In the genomic region with DNA sequence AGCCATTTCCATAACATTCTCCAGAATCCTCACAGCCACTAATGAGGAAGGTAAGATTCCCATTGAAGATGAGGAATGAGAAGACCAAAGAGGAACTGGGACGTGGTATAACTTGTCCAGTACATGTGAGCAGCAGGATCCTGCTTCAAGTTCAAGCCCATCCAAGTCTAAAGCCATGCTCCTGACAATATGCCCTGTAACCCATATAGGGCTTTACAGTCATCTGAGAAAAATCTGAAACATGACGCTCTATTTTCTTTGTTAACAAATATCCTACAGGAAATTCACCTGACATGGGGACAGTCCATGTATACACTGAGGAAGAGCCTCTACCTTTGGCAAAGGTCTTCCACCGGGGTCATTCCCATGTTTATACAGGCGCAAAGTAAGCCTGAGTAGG, we compare ENCODE assay signal across 19 cellular contexts. TPM values are rescaled to one million over a fixed set of nuclear protein-coding genes. Genes with fewer than 3 reads are reported as not detected.
DNase-seq lines count a peak whose midpoint lies in the region; ATAC-seq and TF ChIP-seq lines count a peak whose summit lies in the region.
"Had no signal": no experiment of that assay in that cellular context is flagged by ENCODE, and none has a peak within 500 bp of the region (broad histone marks: within the 10 kb centered on the region; RNA-seq: fewer than 3 reads in every experiment).

No MANE protein-coding gene starts in this region.

- no peak overlapping the region for H4K8ac ChIP-seq in neuronal stem cell (ENCODE audit: low read depth, low read length)

- no peak overlapping the region for H2BK120ac ChIP-seq in neuronal stem cell (ENCODE audit: low read depth, low read length)

- H2AFZ ChIP-seq in PC-3 (ENCODE audit: low read length): peak overlapping the region; percentile 9; the same call in 1 of the 2 replicates
- peak overlapping the region; percentile 15 for H2AFZ ChIP-seq in neuronal stem cell (ENCODE audit: low read length)

- H2BK5ac ChIP-seq in neuronal stem cell (ENCODE audit: low read length): no peak overlapping the region

- BruUV-seq in PC-3 (replicated peaks; lab: Mats Ljungman, UMichigan): no TSS peak

- no peaks in the 10 kb centered on the region for H3K9me3 Mint-ChIP-seq in activated CD4-positive, alpha-beta T cell treated with anti-CD3 and anti-CD28 coated beads, Interleukin-2, amount 10 ng/mL, durations not matched to agents 7 days and 5 days
- H3K9me3 Mint-ChIP-seq: CD8-positive, alpha-beta T cell had no signal

- no peak for DNase-seq in activated CD4-positive, alpha-beta T cell treated with anti-CD3 and anti-CD28 coated beads, Interleukin-2, amount 10 ng/mL, durations not matched to agents 7 days and 5 days
- no peak for DNase-seq in activated CD4-positive, alpha-beta T cell treated with anti-CD3 and anti-CD28 coated beads, Interleukin-2, amount 50 U/mL, for 48 hours
- peak; percentile 74 for DNase-seq in PC-3
- peak; percentile 89 to 93 for DNase-seq in foreskin keratinocyte
- DNase-seq in neuronal stem cell (ENCODE audit: low spot score): no peak
- no peak for DNase-seq in C1 segment of cervical spinal cord (lab: John Stamatoyannopoulos, UW)
- DNase-seq in OCI-M1 (lab: John Stamatoyannopoulos, UW): no peak
- DNase-seq: 8988T; BE2C; CD8-positive, alpha-beta T cell; DMS79; KG1; NCI-H1417 treated with DMSO at 0.1 percent for 48 hours; NCI-H187 treated with DMSO at 0.1 percent for 48 hours; NCI-H226; NCI-H524; NCI-H82 had no signal

- H3K27ac ChIP-seq in PC-3 (ENCODE audit: low read length) (peak overlapping the region; percentile 33), foreskin keratinocyte (no peak overlapping the region), neuronal stem cell (replicated peaks; ENCODE audit: low read length) (no peak overlapping the region)
- H3K27ac ChIP-seq: SJSA1 had no signal

- H4K91ac ChIP-seq in neuronal stem cell (ENCODE audit: low read depth, low read length, poor library complexity): no peak overlapping the region

- POLR2A ChIA-PET in activated CD4-positive, alpha-beta T cell treated with anti-CD3 and anti-CD28 coated beads, Interleukin-2, amount 10 ng/mL, durations not matched to agents 7 days and 5 days (lab: Charles Lee): no interaction called here
- POLR2A ChIA-PET in PC-3 (lab: Charles Lee; ENCODE audit: unreplicated experiment): interaction anchor here (0.7 kb wide), 1 partner anchor 116 kb away, joined by 5 read pairs; no protein-coding TSS in a partner anchor

- no peak overlapping the region for H3K4me3 Mint-ChIP-seq in activated CD4-positive, alpha-beta T cell treated with anti-CD3 and anti-CD28 coated beads, Interleukin-2, amount 10 ng/mL, durations not matched to agents 7 days and 5 days

- H4K20me1 ChIP-seq in PC-3 (ENCODE audit: low read length): no peaks in the 10 kb centered on the region

- H2AK5ac ChIP-seq in neuronal stem cell (ENCODE audit: low read depth, low read length): no peak overlapping the region

- H2BK15ac ChIP-seq in neuronal stem cell (ENCODE audit: low read length): no peak overlapping the region

- peaks cover 32% of the 10 kb centered on the region for H3K79me2 ChIP-seq in PC-3 (ENCODE audit: low read length)

- H3K4me1 Mint-ChIP-seq in activated CD4-positive, alpha-beta T cell treated with anti-CD3 and anti-CD28 coated beads, Interleukin-2, amount 10 ng/mL, durations not matched to agents 7 days and 5 days: peaks cover 39% of the 10 kb centered on the region

- H3K4ac ChIP-seq in neuronal stem cell (ENCODE audit: low read length): no peak overlapping the region

- no CpG with 5 or more reads among the region's 4 CpGs for WGBS in neuronal stem cell (ENCODE audit: extremely low coverage in 2 of 2, insufficient read length in 2 of 2, insufficient replicate concordance in 1 of 2), 2 donors

- peak overlapping the region; percentile 25 for H3K27ac Mint-ChIP-seq in activated CD4-positive, alpha-beta T cell treated with anti-CD3 and anti-CD28 coated beads, Interleukin-2, amount 10 ng/mL, durations not matched to agents 7 days and 5 days
- H3K27ac Mint-ChIP-seq: CD8-positive, alpha-beta T cell had no signal

- H3K4me3 ChIP-seq in PC-3 (ENCODE audit: low read length) (peak overlapping the region; percentile 27; the same call in 1 of the 2 replicates), neuronal stem cell (ENCODE audit: low read length in 2 of 2) (no peak overlapping the region)
- H3K4me3 ChIP-seq: SJSA1 had no signal

- H3K36me3 ChIP-seq in PC-3 (ENCODE audit: low read depth, low read length) (no peaks in the 10 kb centered on the region), neuronal stem cell (replicated peaks in 1 of 2; ENCODE audit: control insufficient read depth in 2 of 2, insufficient read depth in 2 of 2, low read length in 2 of 2) (no peaks in the 10 kb centered on the region)
- H3K36me3 ChIP-seq: BE2C, SJSA1 had no signal

- H3K4me2 ChIP-seq in PC-3 (ENCODE audit: low read length) (peak overlapping the region; percentile 80), neuronal stem cell (ENCODE audit: insufficient read depth, low read length, poor library complexity, severe bottlenecking) (no peak overlapping the region)

- ATAC-seq in PC-3 (peak; percentile 8), foreskin keratinocyte (peak; percentile 13), GM21360 (IDR thresholded peaks at IDR 0.05; ENCODE audit: unreplicated experiment) (no peak)
- ATAC-seq: CD8-positive, alpha-beta T cell had no signal

- no peak for TF ChIP-seq CTCF in PC-3 (conservative IDR thresholded peaks at IDR 0.05; ENCODE audit: low read depth, low read length)
- TF ChIP-seq CTCF in foreskin keratinocyte (conservative IDR thresholded peaks at IDR 0.05): no peak

- no peak overlapping the region for H3K23ac ChIP-seq in neuronal stem cell (ENCODE audit: low read depth, low read length, poor library complexity)

- H3K4me1 ChIP-seq in PC-3 (ENCODE audit: insufficient read depth, low read length) (peaks cover 36% of the 10 kb centered on the region), foreskin keratinocyte (peaks cover 17% of the 10 kb centered on the region), neuronal stem cell (ENCODE audit: control insufficient read depth in 2 of 2, insufficient read depth in 1 of 2, low read depth in 1 of 2, low read length in 2 of 2) (peaks cover 0 to 11% of the 10 kb centered on the region in 2 donors)
- H3K4me1 ChIP-seq: BE2C had no signal

- H3K36me3 Mint-ChIP-seq in activated CD4-positive, alpha-beta T cell treated with anti-CD3 and anti-CD28 coated beads, Interleukin-2, amount 10 ng/mL, durations not matched to agents 7 days and 5 days (ENCODE audit: low read depth): peaks cover 26% of the 10 kb centered on the region

- intact Hi-C loops in PC-3 (cut with micrococcal nuclease): no loop called here

- no peak overlapping the region for H2BK12ac ChIP-seq in neuronal stem cell (ENCODE audit: low read length)

- H3K27me3 ChIP-seq in PC-3 (ENCODE audit: low read length) (no peaks in the 10 kb centered on the region), foreskin keratinocyte (no peaks in the 10 kb centered on the region), neuronal stem cell (ENCODE audit: control insufficient read depth in 3 of 3, insufficient read depth in 3 of 3, low read depth in 1 of 3, low read length in 3 of 3) (no peaks in the 10 kb centered on the region)
- H3K27me3 ChIP-seq: BE2C, SJSA1 had no signal

- CTCF ChIA-PET in activated CD4-positive, alpha-beta T cell treated with anti-CD3 and anti-CD28 coated beads, Interleukin-2, amount 10 ng/mL, durations not matched to agents 7 days and 5 days (lab: Charles Lee): interaction anchor here (1.5 kb wide), 1 partner anchor 11 kb away, joined by 5 read pairs; no protein-coding TSS in a partner anchor
- CTCF ChIA-PET in PC-3 (lab: Charles Lee): interaction anchor here (0.6 kb wide), 1 partner anchor 70 kb away, joined by 3 read pairs; no protein-coding TSS in a partner anchor

- H3K27me3 Mint-ChIP-seq in activated CD4-positive, alpha-beta T cell treated with anti-CD3 and anti-CD28 coated beads, Interleukin-2, amount 10 ng/mL, durations not matched to agents 7 days and 5 days: no peaks in the 10 kb centered on the region

- peaks cover 4% of the 10 kb centered on the region for H3K79me1 ChIP-seq in neuronal stem cell (ENCODE audit: low read depth, low read length)

- no peaks in the 10 kb centered on the region for H3K9me3 ChIP-seq in PC-3 (ENCODE audit: low read length)
- no peaks in the 10 kb centered on the region for H3K9me3 ChIP-seq in neuronal stem cell (replicated peaks in 1 of 2; ENCODE audit: control insufficient read depth in 2 of 2, insufficient read depth in 1 of 2, low read depth in 1 of 2, low read length in 2 of 2)
- H3K9me3 ChIP-seq: BE2C, SJSA1 had no signal

- H3K14ac ChIP-seq in neuronal stem cell (ENCODE audit: low read length): no peak overlapping the region

- H3K18ac ChIP-seq in neuronal stem cell (ENCODE audit: low read length): no peak overlapping the region

- H3K9ac ChIP-seq in PC-3 (ENCODE audit: low read length) (no peak overlapping the region), neuronal stem cell (ENCODE audit: low read depth, low read length, poor library complexity) (no peak overlapping the region)

- no peaks in the 10 kb centered on the region for H3K9me2 ChIP-seq in PC-3 (replicated peaks; ENCODE audit: low read length)

- H3F3A ChIP-seq in PC-3 (ENCODE audit: low read length, unreplicated experiment): no peaks in the 10 kb centered on the region

RNA-seq across cellular contexts. Expression of gene ACTR6, which starts 3.1 kb away (rescaled TPM):
- total RNA-seq in activated CD4-positive, alpha-beta T cell treated with anti-CD3 and anti-CD28 coated beads, Interleukin-2, amount 10 ng/mL, durations not matched to agents 7 days and 5 days: 10 to 100 TPM; 27.6 to 33.8 TPM
- total RNA-seq in PC-3 (2014; rRNA removed): 18.4 and 21.2 TPM in 2 replicates
- total RNA-seq in foreskin keratinocyte: 17.5 and 20.5 TPM in 2 replicates
- polyA plus RNA-seq in foreskin keratinocyte: 13.2 and 13.9 TPM in 2 replicates
- polyA plus RNA-seq in neuronal stem cell (2013, experiment 1 of 2): 26.4 TPM
- polyA plus RNA-seq in neuronal stem cell (2013, experiment 2 of 2): 28.1 TPM

RNA-seq across cellular contexts. Expression of gene BLTP3B, which starts 54.8 kb away (rescaled TPM):
- 10 to 100 TPM; 18.0 to 19.8 TPM for total RNA-seq in activated CD4-positive, alpha-beta T cell treated with anti-CD3 and anti-CD28 coated beads, Interleukin-2, amount 10 ng/mL, durations not matched to agents 7 days and 5 days
- total RNA-seq in PC-3 (2014; rRNA removed): 29.0 and 32.0 TPM in 2 replicates
- total RNA-seq in foreskin keratinocyte: 12.3 and 12.7 TPM in 2 replicates
- 2.4 and 2.9 TPM in 2 replicates for polyA plus RNA-seq in foreskin keratinocyte
- 6.3 TPM for polyA plus RNA-seq in neuronal stem cell (2013, experiment 1 of 2)
- 6.8 TPM for polyA plus RNA-seq in neuronal stem cell (2013, experiment 2 of 2)

Comparison
In these comparisons a context has a peak if more than half of its experiments do, and no peak if none do; other contexts are left out.
1. DNase-seq: peak in PC-3 (single experiment) and foreskin keratinocyte (2 of 2); none in activated CD4-positive, alpha-beta T cell treated with anti-CD3 and anti-CD28 coated beads, Interleukin-2, amount 10 ng/mL, durations not matched to agents 7 days and 5 days (single experiment), activated CD4-positive, alpha-beta T cell treated with anti-CD3 and anti-CD28 coated beads, Interleukin-2, amount 50 U/mL, for 48 hours (0 of 2), neuronal stem cell (single experiment), C1 segment of cervical spinal cord (0 of 14) and OCI-M1 (single experiment).